ENCODE assay signal across 8 cellular contexts in the genomic region with DNA sequence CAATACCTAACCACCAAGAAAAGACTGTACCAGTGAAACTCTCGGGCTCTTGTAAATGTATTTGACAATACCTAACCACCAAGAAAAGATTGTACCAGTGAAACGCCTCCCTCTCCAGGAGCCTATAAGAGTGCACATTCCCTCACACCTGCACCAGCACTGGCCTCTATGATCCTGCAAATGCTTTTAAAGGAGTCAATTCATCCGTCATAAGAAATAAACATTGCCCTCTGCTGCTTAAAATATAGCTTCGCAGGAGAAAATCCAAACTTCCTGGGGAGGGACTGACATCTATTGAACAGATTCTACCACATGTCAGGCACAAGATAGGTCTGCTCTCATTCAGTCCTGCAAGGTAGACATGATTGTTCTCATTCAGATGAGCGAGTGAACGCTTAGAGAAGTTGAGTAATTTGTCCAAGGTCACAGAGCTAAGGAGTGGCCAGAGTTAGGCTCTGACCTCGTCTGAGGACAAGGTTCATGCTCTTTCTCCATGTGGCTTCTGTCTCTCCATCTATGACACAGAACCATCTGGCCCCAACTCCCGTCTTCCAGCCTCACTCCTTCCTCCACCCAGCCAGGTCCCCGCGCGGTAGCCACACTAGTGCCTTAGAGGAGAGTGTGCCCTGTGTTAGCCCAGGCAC. TPM values are rescaled to one million over a fixed set of nuclear protein-coding genes. Genes with fewer than 3 reads are reported as not detected.
A peak's percentile ranks its signal among the peaks of the same experiment; 100 is the strongest.
DNase-seq lines count a peak whose midpoint lies in the region; ATAC-seq and TF ChIP-seq lines count a peak whose summit lies in the region.

No MANE protein-coding gene starts in this region.

- 50% methylated on average over 11 of the region's 11 CpGs for WGBS in prostate gland

- ATAC-seq in GM18511 (IDR thresholded peaks at IDR 0.05; ENCODE audit: unreplicated experiment): no peak
- ATAC-seq in HG03135 (IDR thresholded peaks at IDR 0.05; ENCODE audit: unreplicated experiment): no peak

- H3K4me1 ChIP-seq in prostate gland (replicated peaks): no peaks in the 10 kb centered on the region

- no peaks in the 10 kb centered on the region for H3K27me3 ChIP-seq in prostate gland (replicated peaks; ENCODE audit: insufficient read depth)

- no peak overlapping the region for H3K4me3 ChIP-seq in LNCaP clone FGC (ENCODE audit: low read depth, low read length)
- no peak overlapping the region for H3K4me3 ChIP-seq in fibroblast of the aortic adventitia (ENCODE audit: low read depth, low read length)
- no peak overlapping the region for H3K4me3 ChIP-seq in prostate gland

- H3K9me3 ChIP-seq in prostate gland: no peaks in the 10 kb centered on the region

- intact Hi-C loops in prostate gland (cut with DNase I): loop anchor here (2.0 kb wide), 1 partner anchor 64 kb away; no protein-coding TSS in a partner anchor

- H3K36me3 ChIP-seq in prostate gland: no peaks in the 10 kb centered on the region

- H3K27ac ChIP-seq in prostate gland: no peak overlapping the region

- DNase-seq in DMS153 treated with DMSO at 0.1 percent for 48 hours (lab: John Stamatoyannopoulos, UW; ENCODE audit: unreplicated experiment) (peak; percentile 32), LNCaP clone FGC (ENCODE audit: low read depth) (peak; percentile 40), SKM-1 treated with dmso at 0.1 percent for 144 hours (lab: John Stamatoyannopoulos, UW; ENCODE audit: unreplicated experiment) (peak; percentile 63), fibroblast of the aortic adventitia (ENCODE audit: low read depth) (peak; percentile 90), prostate gland (ENCODE audit: low spot score) (peak; percentile 29), middle frontal gyrus (ENCODE audit: extremely low spot score, low spot score) (no peak)

- TF ChIP-seq POLR2A in prostate gland (IDR thresholded peaks at IDR 0.05): no peak

- TF ChIP-seq CTCF in LNCaP clone FGC (IDR thresholded peaks at IDR 0.05; ENCODE audit: control insufficient read depth, extremely low read depth, insufficient read depth) (peak; percentile 41), fibroblast of the aortic adventitia (IDR thresholded peaks at IDR 0.05; ENCODE audit: insufficient read depth, low read length) (peak; percentile 56), prostate gland (IDR thresholded peaks at IDR 0.05) (peak; percentile 28 to 78 (median 64))

RNA-seq across cellular contexts. Expression of gene MCFD2, which starts 38.7 kb away (rescaled TPM):
- total RNA-seq in fibroblast of the aortic adventitia (ENCODE audit: low replicate concordance) (73.8 and 265 TPM in 2 replicates), prostate gland (10 to 100 TPM; 77.9 to 88.4 TPM)
